ENCODE assay signal across 1 cellular context in genomic region chr4:76179398-76180318, GRCh38.
TF ChIP-seq lines count a peak whose summit lies in the region.

No MANE protein-coding gene starts in this region.

TF ChIP-seq in H1, 55 proteins besides CTCF, POLR2A, EP300 and RAD21:
- no peak for TF ChIP-seq PHF8 (conservative IDR thresholded peaks at IDR 0.05; ENCODE audit: low read depth, low read length)
- no peak for TF ChIP-seq CHD2 (IDR thresholded peaks at IDR 0.05; ENCODE audit: low read length)
- no peak for TF ChIP-seq SP4 (IDR thresholded peaks at IDR 0.05; ENCODE audit: low read length)
